11 cellular contexts compared by ENCODE assay signal in the genomic region with DNA sequence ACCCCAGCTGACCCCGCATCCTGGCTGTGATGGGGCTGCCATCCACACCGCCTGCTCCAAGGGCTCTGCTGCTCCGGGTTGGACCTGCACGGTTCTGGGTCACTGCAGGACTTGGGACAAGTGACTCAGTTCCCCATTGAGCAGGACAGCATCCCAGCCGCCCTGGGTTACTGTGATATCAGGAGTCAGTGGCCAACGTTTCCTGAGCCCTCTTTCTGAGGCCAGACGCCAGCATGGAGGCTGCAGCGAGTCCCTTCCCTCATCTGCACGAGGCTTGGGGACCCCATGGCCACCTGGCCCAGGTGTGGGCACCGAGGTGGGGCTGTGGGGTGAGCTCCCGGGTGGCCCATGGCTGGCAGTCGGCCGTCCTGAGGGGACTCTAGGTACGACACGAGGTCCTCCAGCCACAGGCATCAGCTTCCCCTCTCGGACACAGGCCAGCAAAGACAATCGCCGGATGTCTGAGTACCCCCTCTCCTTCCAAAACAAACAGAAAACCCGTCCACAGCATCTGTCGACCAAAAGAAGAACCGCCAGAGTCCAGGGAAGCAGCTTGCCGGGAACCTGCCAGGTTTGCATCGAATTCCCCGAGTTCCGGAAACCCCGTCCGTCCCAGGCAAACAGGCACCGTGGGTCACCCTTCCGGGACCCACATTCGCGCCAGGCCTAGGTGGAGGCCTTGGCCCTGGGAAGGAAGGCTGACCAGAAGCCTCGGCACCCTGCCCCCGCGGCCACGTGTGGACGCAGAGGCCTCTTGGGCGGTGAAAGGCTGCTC.
DNase-seq lines count a peak whose midpoint lies in the region; ATAC-seq and FAIRE-seq lines count a peak whose summit lies in the region.
"Had no signal": no experiment of that assay in that cellular context is flagged by ENCODE, and none has a peak within 500 bp of the region (broad histone marks: within the 10 kb centered on the region; RNA-seq: fewer than 3 reads in every experiment).

No MANE protein-coding gene starts in this region.

- H3K27ac ChIP-seq in mesenchymal stem cell (ENCODE audit: low read length, poor library complexity, severe bottlenecking), result no peak overlapping the region
- H3K27ac ChIP-seq: C4-2B, epithelial cell of prostate had no signal

- H3K14ac ChIP-seq in mesenchymal stem cell (ENCODE audit: low read length in 2 of 2), result no peak overlapping the region

- H3K36me3 ChIP-seq in skeletal muscle satellite cell (ENCODE audit: insufficient read depth, low read length) (no peaks in the 10 kb centered on the region), MG63 (no peaks in the 10 kb centered on the region), mesenchymal stem cell (ENCODE audit: control insufficient read depth in 1 of 2, insufficient read depth in 2 of 2, low read depth in 1 of 2, low read length in 2 of 2) (no peaks in the 10 kb centered on the region)

- POLR2A ChIA-PET in activated CD4-positive, alpha-beta T cell treated with anti-CD3 and anti-CD28 coated beads for 36 hours (lab: Charles Lee), result no interaction called here

- H3K4me3 ChIP-seq in skeletal muscle satellite cell (ENCODE audit: low read length), result no peak overlapping the region
- no peak overlapping the region for H3K4me3 ChIP-seq in MG63
- H3K4me3 ChIP-seq in mesenchymal stem cell (ENCODE audit: insufficient read depth in 1 of 2, low read depth in 1 of 2, low read length in 2 of 2), result no peak overlapping the region

- H3K27me3 ChIP-seq in skeletal muscle satellite cell (ENCODE audit: control insufficient read depth, insufficient read depth, low read length), result peaks cover 18% of the 10 kb centered on the region
- H3K27me3 ChIP-seq in MG63, result no peaks in the 10 kb centered on the region
- H3K27me3 ChIP-seq in mesenchymal stem cell (ENCODE audit: control insufficient read depth in 1 of 2, insufficient read depth in 1 of 2, low read length in 2 of 2), result peaks cover 31 to 41% of the 10 kb centered on the region in 2 experiments

- no peak overlapping the region for H2BK12ac ChIP-seq in mesenchymal stem cell (ENCODE audit: low read length in 2 of 2)

- H2BK120ac ChIP-seq in mesenchymal stem cell (ENCODE audit: low read depth, low read length), result no peak overlapping the region

- no peak overlapping the region for H3K23ac ChIP-seq in mesenchymal stem cell (ENCODE audit: low read length in 2 of 2)

- WGBS in mesenchymal stem cell, result 79% methylated on average over 33 of the region's 37 CpGs

- H2BK15ac ChIP-seq in mesenchymal stem cell (ENCODE audit: low read depth, poor library complexity, severe bottlenecking), result no peak overlapping the region

- no peaks in the 10 kb centered on the region for H3K27me3 Mint-ChIP-seq in activated CD4-positive, alpha-beta T cell treated with anti-CD3 and anti-CD28 coated beads for 36 hours

- H3K9ac ChIP-seq in skeletal muscle satellite cell (ENCODE audit: low read depth, low read length), result no peak overlapping the region
- H3K9ac ChIP-seq in mesenchymal stem cell (ENCODE audit: low read length), result no peak overlapping the region

- no peaks in the 10 kb centered on the region for H3K36me3 Mint-ChIP-seq in activated CD4-positive, alpha-beta T cell treated with anti-CD3 and anti-CD28 coated beads for 36 hours (ENCODE audit: low read depth)

- no peak for DNase-seq in HTR-8/SVneo (ENCODE audit: insufficient read length, low spot score)
- DNase-seq in dermis blood vessel endothelial cell, result peak; percentile 91
- DNase-seq in left lobe of liver (ENCODE audit: low spot score), result no peak
- no peak for DNase-seq in MG63
- no peak for DNase-seq in activated CD4-positive, alpha-beta T cell treated with anti-CD3 and anti-CD28 coated beads for 36 hours
- DNase-seq in mesenchymal stem cell, result no peak
- DNase-seq in NCI-H2171 (lab: John Stamatoyannopoulos, UW), result no peak
- DNase-seq: SHP77 treated with DMSO at 0.1 percent for 48 hours had no signal

- no peak overlapping the region for H3K27ac Mint-ChIP-seq in activated CD4-positive, alpha-beta T cell treated with anti-CD3 and anti-CD28 coated beads for 36 hours

- CTCF ChIA-PET in activated CD4-positive, alpha-beta T cell treated with anti-CD3 and anti-CD28 coated beads for 36 hours (lab: Charles Lee), result interaction anchor here (1.7 kb wide), 1 partner anchor 11 kb away, joined by 7 read pairs; no protein-coding TSS in a partner anchor

- H3K79me1 ChIP-seq in mesenchymal stem cell (replicated peaks; ENCODE audit: low read length, poor library complexity, severe bottlenecking), result no peaks in the 10 kb centered on the region

- H3K18ac ChIP-seq in mesenchymal stem cell (ENCODE audit: low read depth in 1 of 2, low read length in 2 of 2), result no peak overlapping the region

- no peak overlapping the region for H4K91ac ChIP-seq in mesenchymal stem cell (ENCODE audit: low read length)

- no peak overlapping the region for H3K4ac ChIP-seq in mesenchymal stem cell (ENCODE audit: low read depth in 1 of 2, low read length in 2 of 2)

- no peak overlapping the region for H2AK5ac ChIP-seq in mesenchymal stem cell (ENCODE audit: low read length, severe bottlenecking)

- H2BK5ac ChIP-seq in mesenchymal stem cell (ENCODE audit: low read depth, low read length, poor library complexity, severe bottlenecking), result no peak overlapping the region

- H3K9me3 Mint-ChIP-seq in activated CD4-positive, alpha-beta T cell treated with anti-CD3 and anti-CD28 coated beads for 36 hours (ENCODE audit: low read depth), result no peaks in the 10 kb centered on the region

- H3K4me1 Mint-ChIP-seq in activated CD4-positive, alpha-beta T cell treated with anti-CD3 and anti-CD28 coated beads for 36 hours, result peaks cover 9% of the 10 kb centered on the region

- H2AFZ ChIP-seq in mesenchymal stem cell (ENCODE audit: low read depth, low read length), result no peak overlapping the region

- FAIRE-seq in HTR-8/SVneo (lab: Jason Lieb, UNC), result peak; percentile 49

- H3K4me1 ChIP-seq in skeletal muscle satellite cell (ENCODE audit: control insufficient read depth, insufficient read depth, low read length) (no peaks in the 10 kb centered on the region), mesenchymal stem cell (ENCODE audit: control insufficient read depth, insufficient read depth, low read depth, low read length) (peaks cover 7% of the 10 kb centered on the region)

- ATAC-seq in left lobe of liver, result peak; percentile 30
- no peak for ATAC-seq in activated CD4-positive, alpha-beta T cell treated with anti-CD3 and anti-CD28 coated beads for 36 hours

- H3K9me3 ChIP-seq in skeletal muscle satellite cell (replicated peaks; ENCODE audit: low read length) (no peaks in the 10 kb centered on the region), MG63 (no peaks in the 10 kb centered on the region), mesenchymal stem cell (ENCODE audit: control insufficient read depth, low read length) (no peaks in the 10 kb centered on the region)

- H3K4me2 ChIP-seq in skeletal muscle satellite cell (ENCODE audit: low read length), result peak overlapping the region; percentile 73
- H3K4me2 ChIP-seq in mesenchymal stem cell (ENCODE audit: low read length, poor library complexity, severe bottlenecking), result no peak overlapping the region

- no peak overlapping the region for H3K4me3 Mint-ChIP-seq in activated CD4-positive, alpha-beta T cell treated with anti-CD3 and anti-CD28 coated beads for 36 hours

- no peak overlapping the region for H4K8ac ChIP-seq in mesenchymal stem cell (ENCODE audit: low read length)

- intact Hi-C loops in activated CD4-positive, alpha-beta T cell treated with anti-CD3 and anti-CD28 coated beads for 36 hours (cut with DNase I, micrococcal nuclease), result no loop called here
